In genomic region chr21:31490471-31490870, GRCh38 we compare ENCODE assay signal across 4 cellular contexts.
A peak's percentile ranks its signal among the peaks of the same experiment; 100 is the strongest.
TF ChIP-seq lines count a peak whose summit lies in the region.

No MANE protein-coding gene starts in this region.

TF ChIP-seq in SK-N-SH, 30 proteins besides CTCF, POLR2A, EP300 and RAD21:
- no peak for TF ChIP-seq GATA2 (CRISPR knock-in tag; IDR thresholded peaks at IDR 0.05)
- TF ChIP-seq FOSL2 (IDR thresholded peaks at IDR 0.05; ENCODE audit: borderline replicate concordance, low read depth): no peak
- no peak for TF ChIP-seq FOXM1 (IDR thresholded peaks at IDR 0.05; ENCODE audit: low read depth)
- TF ChIP-seq GABPA (IDR thresholded peaks at IDR 0.05; ENCODE audit: low read depth): no peak
- TF ChIP-seq POLR2AphosphoS5 (IDR thresholded peaks at IDR 0.05; ENCODE audit: low read depth, low read length): no peak
- 0 out of 2 replicates have a peak, but pooled peaks have one; percentile 10 for TF ChIP-seq USF1 (IDR thresholded peaks at IDR 0.05; ENCODE audit: borderline replicate concordance, low read depth)
- TF ChIP-seq REST (IDR thresholded peaks at IDR 0.05; ENCODE audit: low read depth, low read length): no peak

TF ChIP-seq in SK-N-SH treated with all-trans-retinoic acid at 6 μM for 48 hours, 23 proteins besides CTCF, POLR2A, EP300 and RAD21:
- TF ChIP-seq CSDC2 (CRISPR knock-in tag; IDR thresholded peaks at IDR 0.05) (no peak), OSR1 (CRISPR knock-in tag; IDR thresholded peaks at IDR 0.05) (no peak), SNAI2 (CRISPR knock-in tag; IDR thresholded peaks at IDR 0.05) (no peak), PPARA (CRISPR knock-in tag; IDR thresholded peaks at IDR 0.05; ENCODE audit: borderline replicate concordance) (no peak)

TF ChIP-seq in IMR-90, 13 proteins besides CTCF, POLR2A, EP300 and RAD21:
- TF ChIP-seq CEBPB (IDR thresholded peaks at IDR 0.05; ENCODE audit: low read depth, low read length) (no peak), USF2 (IDR thresholded peaks at IDR 0.05; ENCODE audit: low read depth, low read length) (no peak), CHD1 (IDR thresholded peaks at IDR 0.05; ENCODE audit: low read depth, low read length) (no peak), MXI1 (IDR thresholded peaks at IDR 0.05; ENCODE audit: borderline replicate concordance, low read depth, low read length) (no peak), RFX5 (IDR thresholded peaks at IDR 0.05; ENCODE audit: low read depth, low read length) (no peak), MAZ (IDR thresholded peaks at IDR 0.05; ENCODE audit: borderline replicate concordance, low read depth, low read length) (no peak), BHLHE40 (IDR thresholded peaks at IDR 0.05; ENCODE audit: low read depth, low read length) (no peak), ELK1 (IDR thresholded peaks at IDR 0.05; ENCODE audit: borderline replicate concordance, low read depth, low read length) (no peak), FOS (IDR thresholded peaks at IDR 0.05; ENCODE audit: low read depth, low read length) (no peak), SMC3 (IDR thresholded peaks at IDR 0.05; ENCODE audit: low read depth, low read length) (no peak), NFE2L2 (IDR thresholded peaks at IDR 0.05; ENCODE audit: low read depth, low read length) (no peak), RCOR1 (IDR thresholded peaks at IDR 0.05; ENCODE audit: insufficient replicate concordance, low read length) (no peak)
TF ChIP-seq in IMR-90: peak in this region for 0.

TF ChIP-seq in WTC11, 78 proteins besides CTCF, POLR2A, EP300 and RAD21:
- TF ChIP-seq CREM (CRISPR knock-in tag; IDR thresholded peaks at IDR 0.05) (no peak), NFYB (CRISPR knock-in tag; conservative IDR thresholded peaks at IDR 0.05; ENCODE audit: low read depth) (peak; percentile 65), MLX (CRISPR knock-in tag; IDR thresholded peaks at IDR 0.05) (no peak), USF2 (CRISPR knock-in tag; IDR thresholded peaks at IDR 0.05) (peak; percentile 85), USF1 (CRISPR knock-in tag; IDR thresholded peaks at IDR 0.05) (peak; percentile 69)
